Comparison of ENCODE assay signal across 1 cellular context in the genomic region with DNA sequence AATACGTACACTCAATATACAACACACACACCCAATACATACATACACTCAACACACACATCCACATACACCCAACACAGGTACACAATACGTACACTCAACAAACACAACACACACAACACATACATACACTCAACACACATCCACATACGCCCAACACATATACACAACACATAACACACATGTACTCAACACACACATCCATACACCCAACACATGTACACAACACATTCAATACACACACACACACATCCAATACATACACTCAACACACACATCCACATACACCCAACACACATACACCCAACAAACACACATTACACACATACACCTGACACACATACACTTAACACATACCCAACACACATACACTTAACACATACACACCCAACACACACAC.
TF ChIP-seq lines count a peak whose summit lies in the region.

No MANE protein-coding gene starts in this region.

TF ChIP-seq in HepG2, 621 proteins besides CTCF, POLR2A, EP300 and RAD21 (continued from another document):
- TF ChIP-seq, protein P1, sequence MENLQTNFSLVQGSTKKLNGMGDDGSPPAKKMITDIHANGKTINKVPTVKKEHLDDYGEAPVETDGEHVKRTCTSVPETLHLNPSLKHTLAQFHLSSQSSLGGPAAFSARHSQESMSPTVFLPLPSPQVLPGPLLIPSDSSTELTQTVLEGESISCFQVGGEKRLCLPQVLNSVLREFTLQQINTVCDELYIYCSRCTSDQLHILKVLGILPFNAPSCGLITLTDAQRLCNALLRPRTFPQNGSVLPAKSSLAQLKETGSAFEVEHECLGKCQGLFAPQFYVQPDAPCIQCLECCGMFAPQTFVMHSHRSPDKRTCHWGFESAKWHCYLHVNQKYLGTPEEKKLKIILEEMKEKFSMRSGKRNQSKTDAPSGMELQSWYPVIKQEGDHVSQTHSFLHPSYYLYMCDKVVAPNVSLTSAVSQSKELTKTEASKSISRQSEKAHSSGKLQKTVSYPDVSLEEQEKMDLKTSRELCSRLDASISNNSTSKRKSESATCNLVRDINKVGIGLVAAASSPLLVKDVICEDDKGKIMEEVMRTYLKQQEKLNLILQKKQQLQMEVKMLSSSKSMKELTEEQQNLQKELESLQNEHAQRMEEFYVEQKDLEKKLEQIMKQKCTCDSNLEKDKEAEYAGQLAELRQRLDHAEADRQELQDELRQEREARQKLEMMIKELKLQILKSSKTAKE (CRISPR knock-in tag; IDR thresholded peaks at IDR 0.05; ENCODE audit: borderline replicate concordance), result 0 out of 2 replicates have a peak, but pooled peaks have one; percentile 15
- TF ChIP-seq TOPORS (CRISPR knock-in tag; IDR thresholded peaks at IDR 0.05) (no peak), FOXM1 (CRISPR knock-in tag; IDR thresholded peaks at IDR 0.05) (no peak), MXD4 (CRISPR knock-in tag; IDR thresholded peaks at IDR 0.05) (no peak), ARID2 (CRISPR knock-in tag; IDR thresholded peaks at IDR 0.05; ENCODE audit: borderline replicate concordance) (no peak), NONO (IDR thresholded peaks at IDR 0.05) (peak; percentile 74; the same call in 1 of the 2 replicates), NONO (CRISPR knock-in tag; conservative IDR thresholded peaks at IDR 0.05) (no peak), ZNF468 (CRISPR knock-in tag; IDR thresholded peaks at IDR 0.05) (no peak), ZNF530 (CRISPR knock-in tag; IDR thresholded peaks at IDR 0.05; ENCODE audit: low read depth) (no peak), ZNF230 (CRISPR knock-in tag; IDR thresholded peaks at IDR 0.05) (no peak), ZNF138 (CRISPR knock-in tag; IDR thresholded peaks at IDR 0.05; ENCODE audit: low read depth) (no peak), MTA3 (CRISPR knock-in tag; IDR thresholded peaks at IDR 0.05) (no peak), ZNF607 (CRISPR knock-in tag; IDR thresholded peaks at IDR 0.05; ENCODE audit: borderline replicate concordance) (no peak), XBP1 (CRISPR knock-in tag; IDR thresholded peaks at IDR 0.05) (no peak), RBFOX2 (IDR thresholded peaks at IDR 0.05; ENCODE audit: low read depth, low read length) (no peak), CREM (IDR thresholded peaks at IDR 0.05) (no peak), CREM (CRISPR knock-in tag; IDR thresholded peaks at IDR 0.05) (no peak), HDAC6 (IDR thresholded peaks at IDR 0.05; ENCODE audit: low read depth, low read length) (no peak), THYN1 (CRISPR knock-in tag; IDR thresholded peaks at IDR 0.05; ENCODE audit: borderline replicate concordance, low read depth) (no peak), POLR2AphosphoS5 (IDR thresholded peaks at IDR 0.05; ENCODE audit: low read depth, low read length) (no peak), YY1 (IDR thresholded peaks at IDR 0.05; ENCODE audit: insufficient read depth, insufficient replicate concordance, low read depth, low read length) (no peak), FOXP1 (IDR thresholded peaks at IDR 0.05) (peak; percentile 50; the same call in 1 of the 2 replicates), FOXP1 (CRISPR knock-in tag; IDR thresholded peaks at IDR 0.05) (no peak), IKZF1 (IDR thresholded peaks at IDR 0.05) (peak; percentile 84; the same call in 1 of the 2 replicates), KDM1A (CRISPR knock-in tag; IDR thresholded peaks at IDR 0.05) (no peak), IKZF4 (CRISPR knock-in tag; IDR thresholded peaks at IDR 0.05; ENCODE audit: borderline replicate concordance, low read depth, not compliant biosample characterization) (no peak), NCOA1 (CRISPR knock-in tag; IDR thresholded peaks at IDR 0.05) (no peak)
- TF ChIP-seq, protein P2, sequence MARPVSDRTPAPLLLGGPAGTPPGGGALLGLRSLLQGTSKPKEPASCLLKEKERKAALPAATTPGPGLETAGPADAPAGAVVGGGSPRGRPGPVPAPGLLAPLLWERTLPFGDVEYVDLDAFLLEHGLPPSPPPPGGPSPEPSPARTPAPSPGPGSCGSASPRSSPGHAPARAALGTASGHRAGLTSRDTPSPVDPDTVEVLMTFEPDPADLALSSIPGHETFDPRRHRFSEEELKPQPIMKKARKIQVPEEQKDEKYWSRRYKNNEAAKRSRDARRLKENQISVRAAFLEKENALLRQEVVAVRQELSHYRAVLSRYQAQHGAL (CRISPR knock-in tag; IDR thresholded peaks at IDR 0.05; ENCODE audit: not compliant biosample characterization), result no peak
- TF ChIP-seq, protein P3, sequence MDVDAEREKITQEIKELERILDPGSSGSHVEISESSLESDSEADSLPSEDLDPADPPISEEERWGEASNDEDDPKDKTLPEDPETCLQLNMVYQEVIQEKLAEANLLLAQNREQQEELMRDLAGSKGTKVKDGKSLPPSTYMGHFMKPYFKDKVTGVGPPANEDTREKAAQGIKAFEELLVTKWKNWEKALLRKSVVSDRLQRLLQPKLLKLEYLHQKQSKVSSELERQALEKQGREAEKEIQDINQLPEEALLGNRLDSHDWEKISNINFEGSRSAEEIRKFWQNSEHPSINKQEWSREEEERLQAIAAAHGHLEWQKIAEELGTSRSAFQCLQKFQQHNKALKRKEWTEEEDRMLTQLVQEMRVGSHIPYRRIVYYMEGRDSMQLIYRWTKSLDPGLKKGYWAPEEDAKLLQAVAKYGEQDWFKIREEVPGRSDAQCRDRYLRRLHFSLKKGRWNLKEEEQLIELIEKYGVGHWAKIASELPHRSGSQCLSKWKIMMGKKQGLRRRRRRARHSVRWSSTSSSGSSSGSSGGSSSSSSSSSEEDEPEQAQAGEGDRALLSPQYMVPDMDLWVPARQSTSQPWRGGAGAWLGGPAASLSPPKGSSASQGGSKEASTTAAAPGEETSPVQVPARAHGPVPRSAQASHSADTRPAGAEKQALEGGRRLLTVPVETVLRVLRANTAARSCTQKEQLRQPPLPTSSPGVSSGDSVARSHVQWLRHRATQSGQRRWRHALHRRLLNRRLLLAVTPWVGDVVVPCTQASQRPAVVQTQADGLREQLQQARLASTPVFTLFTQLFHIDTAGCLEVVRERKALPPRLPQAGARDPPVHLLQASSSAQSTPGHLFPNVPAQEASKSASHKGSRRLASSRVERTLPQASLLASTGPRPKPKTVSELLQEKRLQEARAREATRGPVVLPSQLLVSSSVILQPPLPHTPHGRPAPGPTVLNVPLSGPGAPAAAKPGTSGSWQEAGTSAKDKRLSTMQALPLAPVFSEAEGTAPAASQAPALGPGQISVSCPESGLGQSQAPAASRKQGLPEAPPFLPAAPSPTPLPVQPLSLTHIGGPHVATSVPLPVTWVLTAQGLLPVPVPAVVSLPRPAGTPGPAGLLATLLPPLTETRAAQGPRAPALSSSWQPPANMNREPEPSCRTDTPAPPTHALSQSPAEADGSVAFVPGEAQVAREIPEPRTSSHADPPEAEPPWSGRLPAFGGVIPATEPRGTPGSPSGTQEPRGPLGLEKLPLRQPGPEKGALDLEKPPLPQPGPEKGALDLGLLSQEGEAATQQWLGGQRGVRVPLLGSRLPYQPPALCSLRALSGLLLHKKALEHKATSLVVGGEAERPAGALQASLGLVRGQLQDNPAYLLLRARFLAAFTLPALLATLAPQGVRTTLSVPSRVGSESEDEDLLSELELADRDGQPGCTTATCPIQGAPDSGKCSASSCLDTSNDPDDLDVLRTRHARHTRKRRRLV (CRISPR knock-in tag; IDR thresholded peaks at IDR 0.05), result no peak
